ENCODE assay signal across 16 cellular contexts in genomic region chr17:73365934-73366623, GRCh38. TPM values are rescaled to one million over a fixed set of nuclear protein-coding genes. Genes with fewer than 3 reads are reported as not detected.
DNase-seq lines count a peak whose midpoint lies in the region; ATAC-seq, FAIRE-seq and TF ChIP-seq lines count a peak whose summit lies in the region.
"Had no signal": no experiment of that assay in that cellular context is flagged by ENCODE, and none has a peak within 500 bp of the region (broad histone marks: within the 10 kb centered on the region; RNA-seq: fewer than 3 reads in every experiment).

No MANE protein-coding gene starts in this region.

- H2BK120ac ChIP-seq in trophoblast cell (ENCODE audit: insufficient read depth, low read length, poor library complexity): no peak overlapping the region

- no peaks in the 10 kb centered on the region for H3K9me3 ChIP-seq in heart right ventricle
- no peaks in the 10 kb centered on the region for H3K9me3 ChIP-seq in trophoblast cell (ENCODE audit: insufficient read depth, low read depth, low read length)
- H3K9me3 ChIP-seq: ascending aorta had no signal

- H3K23ac ChIP-seq in trophoblast cell (ENCODE audit: low read length): no peak overlapping the region

- TF ChIP-seq POLR2A in GM12892 (IDR thresholded peaks at IDR 0.05; ENCODE audit: low read depth, low read length): no peak

- H3K4me3 Mint-ChIP-seq in WTC11: no peak overlapping the region
- H3K4me3 Mint-ChIP-seq: IgD-negative memory B cell had no signal

- H4K12ac ChIP-seq in trophoblast cell (ENCODE audit: low read depth, low read length): no peak overlapping the region

- H3K4me3 ChIP-seq in heart right ventricle (peak overlapping the region in 6 of 10 donors; percentile 4 to 24 (median 9)), trophoblast cell (ENCODE audit: low read depth, low read length) (no peak overlapping the region)
- H3K4me3 ChIP-seq: ascending aorta had no signal

- no peak overlapping the region for H3K18ac ChIP-seq in trophoblast cell (ENCODE audit: low read length)

- intact Hi-C loops in heart right ventricle (cut with DNase I): loop anchor here (2.0 to 10.0 kb wide), 7 partner anchors 51 to 641 kb away; partner anchors contain the start of genes CDC42EP4 (in 5 of the 10) and COG1 (in 2 of the 10)

- no peaks in the 10 kb centered on the region for H3K36me3 Mint-ChIP-seq in WTC11

- POLR2A ChIA-PET in WTC11 (lab: Charles Lee): interaction anchor here (0.6 to 2.3 kb wide), 2 partner anchors 55 to 658 kb away, joined by 4 to 8 read pairs; no protein-coding TSS in a partner anchor

- H3K9me3 Mint-ChIP-seq in WTC11: no peaks in the 10 kb centered on the region
- H3K9me3 Mint-ChIP-seq: IgD-negative memory B cell had no signal

- H3K27me3 Mint-ChIP-seq in WTC11 (ENCODE audit: low read depth): no peaks in the 10 kb centered on the region

- DNase-seq in AG08395 (ENCODE audit: low spot score): peak; percentile 53
- no peak for DNase-seq in WTC11 (ENCODE audit: low spot score)
- DNase-seq in heart right ventricle: peak; percentile 65 to 66
- no peak for DNase-seq in trophoblast cell
- DNase-seq in GM12892 (ENCODE audit: insufficient read length): no peak
- DNase-seq in NCI-H2171 treated with DMSO at 0.1 percent for 48 hours (lab: John Stamatoyannopoulos, UW): no peak
- no peak for DNase-seq in stimulated activated naive CD4-positive, alpha-beta T cell (lab: John Stamatoyannopoulos, UW)
- DNase-seq in NOMO-1 treated with DMSO at 0.1 percent for 48 hours (lab: John Stamatoyannopoulos, UW; ENCODE audit: unreplicated experiment): no peak
- DNase-seq: DND-41, erythroblast, NCI-H2107, T1000 had no signal

- H3K4me1 Mint-ChIP-seq in WTC11: peaks cover 48% of the 10 kb centered on the region

- H3K4me2 ChIP-seq in trophoblast cell (ENCODE audit: low read length): no peak overlapping the region

- TF ChIP-seq CTCF in WTC11 (IDR thresholded peaks at IDR 0.05): no peak
- no peak for TF ChIP-seq CTCF in heart right ventricle (IDR thresholded peaks at IDR 0.05)

- no peak overlapping the region for H4K91ac ChIP-seq in trophoblast cell (ENCODE audit: low read depth, low read length)

- H3K14ac ChIP-seq in trophoblast cell (ENCODE audit: low read length): no peak overlapping the region

- H3K9ac ChIP-seq in trophoblast cell (ENCODE audit: low read length): no peak overlapping the region

- peaks cover under 1% of the 10 kb centered on the region for H3K79me1 ChIP-seq in trophoblast cell (ENCODE audit: low read length)

- peak overlapping the region; percentile 65 to 82 (median 74) for H3K27ac ChIP-seq in heart right ventricle
- H3K27ac ChIP-seq in trophoblast cell (ENCODE audit: low read depth, low read length): no peak overlapping the region
- H3K27ac ChIP-seq: ascending aorta had no signal

- H3K27me3 ChIP-seq in heart right ventricle: no peaks in the 10 kb centered on the region
- H3K27me3 ChIP-seq in trophoblast cell (ENCODE audit: insufficient read depth, low read length): no peaks in the 10 kb centered on the region
- H3K27me3 ChIP-seq: ascending aorta had no signal

- H2BK5ac ChIP-seq in trophoblast cell (ENCODE audit: low read depth, low read length, poor library complexity): no peak overlapping the region

- no peak overlapping the region for H2AK5ac ChIP-seq in trophoblast cell (ENCODE audit: low read length)

- peak overlapping the region; percentile 72; the same call in 1 of the 2 replicates for H3K27ac Mint-ChIP-seq in WTC11

- H3K4me1 ChIP-seq in heart right ventricle (peaks cover 10 to 32% (median 27%) of the 10 kb centered on the region in 9 donors), trophoblast cell (ENCODE audit: control insufficient read depth in 1 of 2, insufficient read depth in 2 of 2, low read length in 2 of 2) (peaks cover 3 to 7% of the 10 kb centered on the region in 2 experiments)
- H3K4me1 ChIP-seq: ascending aorta had no signal

- no peak for ATAC-seq in WTC11
- peak; percentile 40 to 88 (median 70) for ATAC-seq in heart right ventricle
- ATAC-seq: Panc1 had no signal

- CTCF ChIA-PET in WTC11 (lab: Charles Lee): interaction anchor here (0.7 to 1.7 kb wide), 12 partner anchors 17 to 640 kb away, joined by 3 to 6 read pairs (median 4); partner anchors contain the start of gene CPSF4L

- H3K36me3 ChIP-seq in heart right ventricle (no peaks in the 10 kb centered on the region), trophoblast cell (ENCODE audit: control insufficient read depth in 1 of 2, insufficient read depth in 2 of 2, low read length in 2 of 2) (no peaks in the 10 kb centered on the region)
- H3K36me3 ChIP-seq: ascending aorta had no signal

- FAIRE-seq in GM12892 (lab: Jason Lieb, UNC): no peak
- FAIRE-seq: A204.1 had no signal

- H4K8ac ChIP-seq in trophoblast cell (ENCODE audit: low read depth, low read length): no peak overlapping the region

- 43 to 58% methylated on average over 21 of the region's 21 CpGs for WGBS in heart right ventricle, 2 donors
- WGBS in trophoblast cell (ENCODE audit: extremely low coverage, insufficient coverage, insufficient read length): no CpG with 5 or more reads among the region's 21 CpGs

- no peak overlapping the region for H3K4ac ChIP-seq in trophoblast cell (ENCODE audit: low read depth, low read length)

- peak overlapping the region; percentile 26 for H2BK12ac ChIP-seq in trophoblast cell (ENCODE audit: low read length)

- no peak overlapping the region for H2AFZ ChIP-seq in trophoblast cell (ENCODE audit: insufficient read depth, low read length, poor library complexity)

- H3K79me2 ChIP-seq in trophoblast cell (ENCODE audit: control insufficient read depth, insufficient read depth, low read length, poor library complexity): no peaks in the 10 kb centered on the region

TF ChIP-seq in WTC11, 78 proteins besides CTCF, POLR2A, EP300 and RAD21:
- TF ChIP-seq ZNF423 (CRISPR knock-in tag; IDR thresholded peaks at IDR 0.05) (peak; percentile 71; the same call in 1 of the 2 replicates), MYBL2 (CRISPR knock-in tag; IDR thresholded peaks at IDR 0.05) (peak; percentile 67; the same call in 1 of the 2 replicates), SP1 (CRISPR knock-in tag; conservative IDR thresholded peaks at IDR 0.05) (peak; percentile 47; the same call in 1 of the 2 replicates), NFE2L1 (CRISPR knock-in tag; IDR thresholded peaks at IDR 0.05) (0 out of 2 replicates have a peak, but pooled peaks have one; percentile 46), ZBTB21 (CRISPR knock-in tag; IDR thresholded peaks at IDR 0.05; ENCODE audit: borderline replicate concordance) (no peak)

RNA-seq across cellular contexts. Expression of gene CDC42EP4, which starts 54.3 kb away (rescaled TPM):
- total RNA-seq in WTC11 (2021) (17.0 to 18.8 TPM (median 18.4 TPM) in 3 replicates), heart right ventricle (10 to 100 TPM; 22.0 to 87.6 (median 32.1) TPM)
- polyA plus RNA-seq in heart right ventricle: 10 to 100 TPM; 18.6 to 32.8 TPM
- polyA plus RNA-seq in trophoblast cell (2013): 31.8 and 33.8 TPM in 2 replicates
- polyA plus RNA-seq in GM12892 (2012; ENCODE audit: missing spikeins): 1.9 TPM

Comparison
In these comparisons a context has a peak if more than half of its experiments do, and no peak if none do; other contexts are left out.
1. DNase-seq: peak in AG08395 (single experiment) and heart right ventricle (2 of 2); none in WTC11 (single experiment), trophoblast cell (0 of 2), GM12892 (single experiment), NCI-H2171 treated with DMSO at 0.1 percent for 48 hours (single experiment), stimulated activated naive CD4-positive, alpha-beta T cell (0 of 6) and NOMO-1 treated with DMSO at 0.1 percent for 48 hours (single experiment).